25 cellular contexts compared by ENCODE assay signal in genomic region chr5:132099905-132100304, GRCh38. TPM values are rescaled to one million over a fixed set of nuclear protein-coding genes. Genes with fewer than 3 reads are reported as not detected.
A peak's percentile ranks its signal among the peaks of the same experiment; 100 is the strongest.
DNase-seq lines count a peak whose midpoint lies in the region; ATAC-seq and TF ChIP-seq lines count a peak whose summit lies in the region.
"Had no signal": no experiment of that assay in that cellular context is flagged by ENCODE, and none has a peak within 500 bp of the region (broad histone marks: within the 10 kb centered on the region; RNA-seq: fewer than 3 reads in every experiment).

No MANE protein-coding gene starts in this region.

- no peak for ATAC-seq in activated CD4-positive, alpha-beta T cell treated with anti-CD3 and anti-CD28 coated beads for 36 hours
- no peak for ATAC-seq in IMR-90 (ENCODE audit: low read depth)
- ATAC-seq in activated T-cell treated with anti-CD3 and anti-CD28 coated beads, Interleukin-2, amount 50 U/mL, for 72 hours (replicated peaks in 1 of 2) = no peak
- ATAC-seq in natural killer cell treated with Interleukin-12 subunit alpha and Interleukin-12 subunit beta and Interleukin-15 and Interleukin-18, amount 100 ng/mL, for 72 hours = no peak
- ATAC-seq: naive thymus-derived CD8-positive, alpha-beta T cell had no signal

- H3K27ac Mint-ChIP-seq in activated CD4-positive, alpha-beta T cell treated with anti-CD3 and anti-CD28 coated beads for 36 hours = peak overlapping the region; percentile 86
- peak overlapping the region; percentile 93 for H3K27ac Mint-ChIP-seq in activated T-cell treated with anti-CD3 and anti-CD28 coated beads, Interleukin-2, amount 50 U/mL, for 72 hours
- peak overlapping the region; percentile 31 to 76 for H3K27ac Mint-ChIP-seq in natural killer cell treated with Interleukin-12 subunit alpha and Interleukin-12 subunit beta and Interleukin-15 and Interleukin-18, amount 100 ng/mL, for 72 hours
- H3K27ac Mint-ChIP-seq: brain, progenitor cell of endocrine pancreas had no signal

- no peak for DNase-seq in activated CD4-positive, alpha-beta T cell treated with anti-CD3 and anti-CD28 coated beads for 36 hours
- no peak for DNase-seq in activated CD4-positive, alpha-beta T cell treated with anti-CD3 and anti-CD28 coated beads for 4 hours
- DNase-seq in IMR-90 = no peak
- DNase-seq in activated T-cell treated with anti-CD3 and anti-CD28 coated beads, Interleukin-2, amount 50 U/mL, for 72 hours = peak in 1 of 2 donors; percentile 35
- no peak for DNase-seq in natural killer cell treated with Interleukin-12 subunit alpha and Interleukin-12 subunit beta and Interleukin-15 and Interleukin-18, amount 100 ng/mL, for 72 hours (ENCODE audit: low spot score)
- no peak for DNase-seq in ACHN
- no peak for DNase-seq in mesendoderm
- DNase-seq in NCI-H1105 (lab: John Stamatoyannopoulos, UW) = no peak
- DNase-seq: activated CD4-positive, alpha-beta T cell treated with anti-CD3 and anti-CD28 coated beads, Interleukin-2, amount 50 U/mL, for 4 hours; colonic mucosa; DMS153; foreskin fibroblast; hypothalamus; KG1; mesenchymal stem cell; naive thymus-derived CD8-positive, alpha-beta T cell; small intestine; thyroid gland had no signal

- H2BK5ac ChIP-seq in IMR-90 (ENCODE audit: low read depth, low read length, poor library complexity, severe bottlenecking) (no peak overlapping the region), mesendoderm (ENCODE audit: low read length) (no peak overlapping the region)

- H3K4me3 ChIP-seq in IMR-90 (ENCODE audit: insufficient read depth, low read depth, low read length) (no peak overlapping the region), mesendoderm (ENCODE audit: low read length) (no peak overlapping the region)
- H3K4me3 ChIP-seq: colonic mucosa, SK-N-MC, thyroid gland had no signal

- H2BK15ac ChIP-seq in IMR-90 (ENCODE audit: low read depth, low read length) (peak overlapping the region; percentile 43; the same call in 1 of the 3 replicates), mesendoderm (replicated peaks; ENCODE audit: low read depth) (no peak overlapping the region)

- in situ Hi-C loops in IMR-90 (cut with MboI; ENCODE audit: low sequenced_read_pairs) = loop anchor here (25.0 kb wide), 1 partner anchor 387 kb away; the partner anchor contains the start of gene IRF1
- in situ Hi-C loops in ACHN (cut with HindIII; ENCODE audit: low pct_ligation_motif_present, low pct_unique_long_range_greater_than_20kb, low sequenced_read_pairs) = no loop called here

- no peaks in the 10 kb centered on the region for H3K9me3 ChIP-seq in IMR-90 (ENCODE audit: control insufficient read depth, insufficient read depth, low read length)
- H3K9me3 ChIP-seq: colonic mucosa, thyroid gland had no signal

- H3K36me3 ChIP-seq in IMR-90 (ENCODE audit: control insufficient read depth, insufficient read depth, low read length) = no peaks in the 10 kb centered on the region
- no peaks in the 10 kb centered on the region for H3K36me3 ChIP-seq in mesendoderm (ENCODE audit: control insufficient read depth, insufficient read depth, low read length)
- H3K36me3 ChIP-seq: colonic mucosa, thyroid gland had no signal

- CTCF ChIA-PET in activated CD4-positive, alpha-beta T cell treated with anti-CD3 and anti-CD28 coated beads for 36 hours (lab: Charles Lee) = interaction anchor here (0.6 to 2.0 kb wide), 7 partner anchors 25 to 1031 kb away, joined by 3 to 8 read pairs (median 4); no protein-coding TSS in a partner anchor
- CTCF ChIA-PET in IMR-90 (lab: Yijun Ruan, JAX) = no interaction called here

- no peaks in the 10 kb centered on the region for H3K27me3 ChIP-seq in IMR-90 (ENCODE audit: control insufficient read depth, insufficient read depth, low read length)
- H3K27me3 ChIP-seq in mesendoderm (ENCODE audit: insufficient read depth, low read length, poor library complexity) = no peaks in the 10 kb centered on the region
- H3K27me3 ChIP-seq: colonic mucosa, thyroid gland had no signal

- intact Hi-C loops in activated CD4-positive, alpha-beta T cell treated with anti-CD3 and anti-CD28 coated beads for 36 hours (cut with DNase I, micrococcal nuclease) = loop anchor here (1.0 to 10.0 kb wide), 18 partner anchors 15 to 848 kb away; partner anchors contain the start of genes SLC22A4 (in 2 of the 2), FNIP1 (in 1 of the 2) and RAPGEF6 (in 1 of the 2)
- intact Hi-C loops in IMR-90 (cut with micrococcal nuclease) = no loop called here

- H4K91ac ChIP-seq in IMR-90 (ENCODE audit: insufficient read depth, low read depth, low read length) = no peak overlapping the region

- H3K4me3 Mint-ChIP-seq in activated CD4-positive, alpha-beta T cell treated with anti-CD3 and anti-CD28 coated beads for 36 hours = peak overlapping the region; percentile 34
- peak overlapping the region; percentile 70 to 77 for H3K4me3 Mint-ChIP-seq in activated T-cell treated with anti-CD3 and anti-CD28 coated beads, Interleukin-2, amount 50 U/mL, for 72 hours
- peak overlapping the region; percentile 54 for H3K4me3 Mint-ChIP-seq in natural killer cell treated with Interleukin-12 subunit alpha and Interleukin-12 subunit beta and Interleukin-15 and Interleukin-18, amount 100 ng/mL, for 72 hours
- H3K4me3 Mint-ChIP-seq: brain had no signal

- H2AK9ac ChIP-seq in IMR-90 (replicated peaks; ENCODE audit: low read depth, low read length, poor library complexity) = no peak overlapping the region

- peak overlapping the region; percentile 35; the same call in 1 of the 2 replicates for H2AK5ac ChIP-seq in IMR-90 (ENCODE audit: low read depth, low read length)
- no peak overlapping the region for H2AK5ac ChIP-seq in mesendoderm (ENCODE audit: low read length)

- H4K20me1 ChIP-seq in IMR-90 (ENCODE audit: insufficient read depth, low read length) = no peaks in the 10 kb centered on the region

- H3K18ac ChIP-seq in IMR-90 (ENCODE audit: low read depth, low read length) (no peak overlapping the region), mesendoderm (ENCODE audit: low read length) (no peak overlapping the region)

- H3K27me3 Mint-ChIP-seq in activated CD4-positive, alpha-beta T cell treated with anti-CD3 and anti-CD28 coated beads for 36 hours = no peaks in the 10 kb centered on the region
- H3K27me3 Mint-ChIP-seq in activated T-cell treated with anti-CD3 and anti-CD28 coated beads, Interleukin-2, amount 50 U/mL, for 72 hours (ENCODE audit: low read depth) = no peaks in the 10 kb centered on the region
- H3K27me3 Mint-ChIP-seq in natural killer cell treated with Interleukin-12 subunit alpha and Interleukin-12 subunit beta and Interleukin-15 and Interleukin-18, amount 100 ng/mL, for 72 hours = no peaks in the 10 kb centered on the region
- H3K27me3 Mint-ChIP-seq: naive thymus-derived CD8-positive, alpha-beta T cell had no signal

- 96% methylated on average over 3 of the region's 3 CpGs; no CpG with 5 or more reads in 1 of the 2 experiments for WGBS in IMR-90 (ENCODE audit: extremely low coverage in 2 of 2, insufficient read length in 1 of 2), 2 experiments
- no CpG with 5 or more reads among the region's 3 CpGs for WGBS in mesendoderm (ENCODE audit: extremely low coverage, insufficient coverage, low lambda C conversion rate)

- H3K56ac ChIP-seq in IMR-90 (ENCODE audit: extremely low read depth, insufficient read depth, low read length) (no peak overlapping the region), mesendoderm (ENCODE audit: low read length) (no peak overlapping the region)

- H3K23ac ChIP-seq in IMR-90 (ENCODE audit: low read depth, low read length) = no peak overlapping the region
- no peak overlapping the region for H3K23ac ChIP-seq in mesendoderm (ENCODE audit: low read length)

- H3K79me1 ChIP-seq in IMR-90 (ENCODE audit: low read depth in 1 of 2, low read length in 2 of 2) = no peaks in the 10 kb centered on the region
- H3K79me1 ChIP-seq in mesendoderm (ENCODE audit: low read length) = no peaks in the 10 kb centered on the region

- H3K4me2 ChIP-seq in IMR-90 (ENCODE audit: low read depth, low read length) (no peak overlapping the region), mesendoderm (ENCODE audit: low read length) (no peak overlapping the region)

- H3K27ac ChIP-seq in IMR-90 (ENCODE audit: insufficient read depth, low read length) = no peak overlapping the region
- no peak overlapping the region for H3K27ac ChIP-seq in mesendoderm (ENCODE audit: low read depth, low read length)
- H3K27ac ChIP-seq: C4-2B, colonic mucosa, SK-N-MC, thyroid gland had no signal

- no peak overlapping the region for H4K5ac ChIP-seq in IMR-90 (ENCODE audit: low read depth, low read length)
- no peak overlapping the region for H4K5ac ChIP-seq in mesendoderm (ENCODE audit: low read length)

- H3K9me3 Mint-ChIP-seq in activated CD4-positive, alpha-beta T cell treated with anti-CD3 and anti-CD28 coated beads for 36 hours (ENCODE audit: low read depth) = no peaks in the 10 kb centered on the region
- H3K9me3 Mint-ChIP-seq in activated T-cell treated with anti-CD3 and anti-CD28 coated beads, Interleukin-2, amount 50 U/mL, for 72 hours = no peaks in the 10 kb centered on the region
- no peaks in the 10 kb centered on the region for H3K9me3 Mint-ChIP-seq in natural killer cell treated with Interleukin-12 subunit alpha and Interleukin-12 subunit beta and Interleukin-15 and Interleukin-18, amount 100 ng/mL, for 72 hours
- H3K9me3 Mint-ChIP-seq: brain; naive thymus-derived CD8-positive, alpha-beta T cell had no signal

- H2BK120ac ChIP-seq in IMR-90 (ENCODE audit: low read depth, low read length) = no peak overlapping the region
- H2BK120ac ChIP-seq in mesendoderm (ENCODE audit: low read depth, low read length) = no peak overlapping the region

- peak overlapping the region; percentile 7 for H3K14ac ChIP-seq in IMR-90 (replicated peaks; ENCODE audit: low read depth, low read length)

- H3K9ac ChIP-seq in IMR-90 (ENCODE audit: low read depth, low read length) = no peak overlapping the region
- H3K9ac ChIP-seq in mesendoderm (ENCODE audit: low read length) = no peak overlapping the region

- BruUV-seq in IMR-90 (replicated peaks; lab: Mats Ljungman, UMichigan) = no TSS peak

- H3K79me2 ChIP-seq in mesendoderm (ENCODE audit: control insufficient read depth, insufficient read depth, low read length) = no peaks in the 10 kb centered on the region

- H3K4me1 ChIP-seq in IMR-90 (ENCODE audit: control insufficient read depth, insufficient read depth, low read length) (peaks cover 35% of the 10 kb centered on the region), mesendoderm (ENCODE audit: control insufficient read depth, low read depth, low read length) (no peaks in the 10 kb centered on the region)
- H3K4me1 ChIP-seq: colonic mucosa had no signal

- no peak for TF ChIP-seq RAD21 in IMR-90 (IDR thresholded peaks at IDR 0.05; ENCODE audit: low read length)

- peak overlapping the region; percentile 34; the same call in 1 of the 2 replicates for H2BK20ac ChIP-seq in IMR-90 (ENCODE audit: low read depth, low read length)

- H3K4me1 Mint-ChIP-seq in activated CD4-positive, alpha-beta T cell treated with anti-CD3 and anti-CD28 coated beads for 36 hours = peaks cover 94% of the 10 kb centered on the region
- peaks cover 100% of the 10 kb centered on the region for H3K4me1 Mint-ChIP-seq in activated T-cell treated with anti-CD3 and anti-CD28 coated beads, Interleukin-2, amount 50 U/mL, for 72 hours (ENCODE audit: low read depth)
- H3K4me1 Mint-ChIP-seq in natural killer cell treated with Interleukin-12 subunit alpha and Interleukin-12 subunit beta and Interleukin-15 and Interleukin-18, amount 100 ng/mL, for 72 hours (ENCODE audit: low read depth in 2 of 2) = peaks cover 73 to 74% of the 10 kb centered on the region in 2 donors
- H3K4me1 Mint-ChIP-seq: brain had no signal

- no peak overlapping the region for H2AFZ ChIP-seq in IMR-90 (replicated peaks; ENCODE audit: low read length, poor library complexity)

- dilution Hi-C loops in IMR-90 (cut with HindIII; ENCODE audit: low sequenced_read_pairs, unreplicated experiment) = no loop called here

- H4K8ac ChIP-seq in IMR-90 (ENCODE audit: low read depth in 2 of 2, low read length in 2 of 2) (no peak overlapping the region), mesendoderm (ENCODE audit: low read depth, low read length) (no peak overlapping the region)

- POLR2A ChIA-PET in activated CD4-positive, alpha-beta T cell treated with anti-CD3 and anti-CD28 coated beads for 36 hours (lab: Charles Lee) = interaction anchor here (0.6 to 1.0 kb wide), 7 partner anchors 20 to 707 kb away, joined by 3 to 7 read pairs (median 3); no protein-coding TSS in a partner anchor
- POLR2A ChIA-PET in IMR-90 (lab: Charles Lee; ENCODE audit: unreplicated experiment) = no interaction called here

- no peak for TF ChIP-seq CTCF in IMR-90 (conservative IDR thresholded peaks at IDR 0.05; ENCODE audit: low read depth, low read length)

- H3K9me1 ChIP-seq in IMR-90 (ENCODE audit: insufficient read depth, low read length) = peaks cover 43% of the 10 kb centered on the region

- peaks cover 3% of the 10 kb centered on the region for H3K36me3 Mint-ChIP-seq in activated CD4-positive, alpha-beta T cell treated with anti-CD3 and anti-CD28 coated beads for 36 hours (ENCODE audit: low read depth)
- H3K36me3 Mint-ChIP-seq in activated T-cell treated with anti-CD3 and anti-CD28 coated beads, Interleukin-2, amount 50 U/mL, for 72 hours (ENCODE audit: insufficient read depth in 2 of 2) = peaks cover 0 to 1% of the 10 kb centered on the region in 2 donors
- H3K36me3 Mint-ChIP-seq in natural killer cell treated with Interleukin-12 subunit alpha and Interleukin-12 subunit beta and Interleukin-15 and Interleukin-18, amount 100 ng/mL, for 72 hours = no peaks in the 10 kb centered on the region
- H3K36me3 Mint-ChIP-seq: brain; naive thymus-derived CD8-positive, alpha-beta T cell had no signal

- no peak for TF ChIP-seq POLR2A in IMR-90 (IDR thresholded peaks at IDR 0.05; ENCODE audit: low read depth, low read length)

- no peak overlapping the region; the same call in 1 of the 2 replicates for H3K4ac ChIP-seq in IMR-90 (ENCODE audit: low read depth, low read length)
- no peak overlapping the region for H3K4ac ChIP-seq in mesendoderm (ENCODE audit: low read depth, low read length)

RNA-seq across cellular contexts. Expression of gene CSF2, which starts 26.3 kb away (rescaled TPM):
- total RNA-seq in activated CD4-positive, alpha-beta T cell treated with anti-CD3 and anti-CD28 coated beads for 36 hours = 10 to 100 TPM; 52.6 to 59.5 TPM
- not detected in 2 replicates for total RNA-seq in IMR-90 (2012; rRNA removed)
- 0.26 and 0.31 TPM in 2 replicates for polyA plus RNA-seq in IMR-90 (2012; rRNA removed)
- polyA plus RNA-seq in IMR-90 (2012; cell fraction: cytosol; rRNA removed) = 0.31 and 1.2 TPM in 2 replicates
- 0.70 and 0.79 TPM in 2 replicates for polyA plus RNA-seq in IMR-90 (2012; cell fraction: nucleus; rRNA removed; ENCODE audit: low replicate concordance)
- total RNA-seq in activated T-cell treated with anti-CD3 and anti-CD28 coated beads, Interleukin-2, amount 50 U/mL, for 72 hours = 10 to 100 TPM; 31.1 to 50.7 TPM
- 100 to 1,000 TPM in 1 of 2 donors, 10 to 100 TPM in 1; 41.4 to 125 TPM for total RNA-seq in natural killer cell treated with Interleukin-12 subunit alpha and Interleukin-12 subunit beta and Interleukin-15 and Interleukin-18, amount 100 ng/mL, for 72 hours
- not detected for polyA plus RNA-seq in mesendoderm (2013, experiment 1 of 2)
- not detected for polyA plus RNA-seq in mesendoderm (2013, experiment 2 of 2)
- total RNA-seq: endothelial cell of umbilical vein; naive thymus-derived CD8-positive, alpha-beta T cell; progenitor cell of endocrine pancreas; thyroid gland had no signal
- polyA plus RNA-seq: endothelial cell of umbilical vein; naive thymus-derived CD8-positive, alpha-beta T cell had no signal

RNA-seq across cellular contexts. Expression of gene IL3, which starts 39.5 kb away (rescaled TPM):
- total RNA-seq in activated CD4-positive, alpha-beta T cell treated with anti-CD3 and anti-CD28 coated beads for 36 hours = 10 to 100 TPM; 10.8 to 11.6 TPM
- not detected in 2 replicates for total RNA-seq in IMR-90 (2012; rRNA removed)
- not detected in 2 replicates for polyA plus RNA-seq in IMR-90 (2012; rRNA removed)
- polyA plus RNA-seq in IMR-90 (2012; cell fraction: cytosol; rRNA removed) = not detected in 2 replicates
- not detected in 2 replicates for polyA plus RNA-seq in IMR-90 (2012; cell fraction: nucleus; rRNA removed; ENCODE audit: low replicate concordance)
- 1 to 10 TPM; 6.2 to 8.9 TPM for total RNA-seq in activated T-cell treated with anti-CD3 and anti-CD28 coated beads, Interleukin-2, amount 50 U/mL, for 72 hours
- under 1 TPM in 1 of 2 donors, not detected in 1; 0.36 TPM for total RNA-seq in natural killer cell treated with Interleukin-12 subunit alpha and Interleukin-12 subunit beta and Interleukin-15 and Interleukin-18, amount 100 ng/mL, for 72 hours
- not detected for polyA plus RNA-seq in mesendoderm (2013, experiment 1 of 2)
- polyA plus RNA-seq in mesendoderm (2013, experiment 2 of 2) = not detected
- total RNA-seq: A172; endothelial cell of umbilical vein; kidney epithelial cell; naive thymus-derived CD8-positive, alpha-beta T cell; progenitor cell of endocrine pancreas; thyroid gland had no signal
- polyA plus RNA-seq: endothelial cell of umbilical vein; naive thymus-derived CD8-positive, alpha-beta T cell; small intestine had no signal

Comparison
In these comparisons a context has a peak if more than half of its experiments do, and no peak if none do; other contexts are left out.
1. RNA of gene CSF2, which starts 26.3 kb away (total RNA-seq): 41.4 to 125 TPM in natural killer cell treated with Interleukin-12 subunit alpha and Interleukin-12 subunit beta and Interleukin-15 and Interleukin-18, amount 100 ng/mL, for 72 hours, 52.6 to 59.5 TPM in activated CD4-positive, alpha-beta T cell treated with anti-CD3 and anti-CD28 coated beads for 36 hours and 31.1 to 50.7 TPM in activated T-cell treated with anti-CD3 and anti-CD28 coated beads, Interleukin-2, amount 50 U/mL, for 72 hours; not detected in IMR-90; every median in the first group is over 10 times any median in the second.
2. Peak in every context shown above with its lines, with median percentiles within 50 percentile points of each other: H3K27ac Mint-ChIP-seq and H3K4me3 Mint-ChIP-seq.